29 cellular contexts compared by ENCODE assay signal in genomic region chrX:22987452-22987851, GRCh38. TPM values are rescaled to one million over a fixed set of nuclear protein-coding genes. Genes with fewer than 3 reads are reported as not detected.
A peak's percentile ranks its signal among the peaks of the same experiment; 100 is the strongest.
DNase-seq lines count a peak whose midpoint lies in the region; FAIRE-seq and TF ChIP-seq lines count a peak whose summit lies in the region.
"Had no signal": no experiment of that assay in that cellular context is flagged by ENCODE, and none has a peak within 500 bp of the region (broad histone marks: within the 10 kb centered on the region; RNA-seq: fewer than 3 reads in every experiment).

No MANE protein-coding gene starts in this region.

- no peaks in the 10 kb centered on the region for H3K4me1 ChIP-seq in left ventricle myocardium inferior
- H3K4me1 ChIP-seq: BLaER1, SJCRH30 had no signal

- H3K27me3 ChIP-seq in bronchial epithelial cell (ENCODE audit: control insufficient read depth, insufficient read depth, low read length) = no peaks in the 10 kb centered on the region
- H3K27me3 ChIP-seq in left ventricle myocardium inferior (ENCODE audit: low read depth) = no peaks in the 10 kb centered on the region
- H3K27me3 ChIP-seq: BLaER1, SJCRH30 had no signal

- FAIRE-seq in bronchial epithelial cell (lab: Jason Lieb, UNC) = no peak
- FAIRE-seq: GM18507, RCC 7860 had no signal

- no peak overlapping the region for H3K4me3 ChIP-seq in bronchial epithelial cell (ENCODE audit: low read depth, low read length)
- no peak overlapping the region for H3K4me3 ChIP-seq in left ventricle myocardium inferior
- H3K4me3 ChIP-seq: BLaER1, SJCRH30 had no signal

- TF ChIP-seq CTCF in bronchial epithelial cell (IDR thresholded peaks at IDR 0.05; ENCODE audit: insufficient read depth, low read length, severe bottlenecking) (no peak), left ventricle myocardium inferior (IDR thresholded peaks at IDR 0.05; ENCODE audit: borderline replicate concordance) (no peak)

- H3K36me3 ChIP-seq in bronchial epithelial cell (ENCODE audit: control insufficient read depth, insufficient read depth, low read length) (no peaks in the 10 kb centered on the region), left ventricle myocardium inferior (no peaks in the 10 kb centered on the region)
- H3K36me3 ChIP-seq: BLaER1, SJCRH30 had no signal

- no peaks in the 10 kb centered on the region for H3K9me3 ChIP-seq in left ventricle myocardium inferior (replicated peaks)
- H3K9me3 ChIP-seq: BLaER1, SJCRH30 had no signal

- intact Hi-C loops in left ventricle myocardium inferior (cut with micrococcal nuclease) = no loop called here

- H3K27ac ChIP-seq in left ventricle myocardium inferior (replicated peaks) = no peak overlapping the region
- H3K27ac ChIP-seq: BLaER1, SJCRH30 had no signal

- peak; percentile 2 for DNase-seq in GM03348 (ENCODE audit: low spot score)
- peak; percentile 2 for DNase-seq in NCI-H226
- DNase-seq in bronchial epithelial cell (ENCODE audit: low read depth) = peak; percentile 31
- DNase-seq in renal cortical epithelial cell (ENCODE audit: low read depth) = peak; percentile 27
- DNase-seq in activated CD4-positive, alpha-beta T cell treated with anti-CD3 and anti-CD28 coated beads for 1 hour = no peak
- DNase-seq in NCI-H345 (lab: John Stamatoyannopoulos, UW) = no peak
- DNase-seq in left ventricle myocardium inferior = no peak
- no peak for DNase-seq in retina
- DNase-seq: CD4-positive, alpha-beta T cell; COR-L47; DMS 273 treated with DMSO at 0.1 percent for 48 hours; DND-41; Kasumi-1; MM.1S; NCI-H1048; NCI-H1417 treated with DMSO at 0.1 percent for 48 hours; NCI-H187 treated with DMSO at 0.1 percent for 48 hours; NCI-H2107; NCI-H2227 treated with DMSO at 0.1 percent for 48 hours; NCI-H524 treated with DMSO at 0.1 percent for 48 hours; NCI-H82; SJCRH30 had no signal

RNA-seq across cellular contexts. Expression of gene DDX53, which starts 12.3 kb away (rescaled TPM):
- total RNA-seq in bronchial epithelial cell = not detected in 2 replicates
- total RNA-seq in renal cortical epithelial cell = not detected in 2 replicates
- not detected for total RNA-seq in left ventricle myocardium inferior
- total RNA-seq: A673; CD4-positive, alpha-beta T cell; G401; H4; OCI-LY7 had no signal

Comparison
In these comparisons a context has a peak if more than half of its experiments do, and no peak if none do; other contexts are left out.
1. DNase-seq: peak in GM03348 (single experiment), NCI-H226 (single experiment), bronchial epithelial cell (single experiment) and renal cortical epithelial cell (single experiment); none in activated CD4-positive, alpha-beta T cell treated with anti-CD3 and anti-CD28 coated beads for 1 hour (single experiment), NCI-H345 (single experiment), left ventricle myocardium inferior (single experiment) and retina (single experiment).